1 cellular context compared by ENCODE assay signal in genomic region chr3:143302638-143303171, GRCh38.
A peak's percentile ranks its signal among the peaks of the same experiment; 100 is the strongest.
TF ChIP-seq lines count a peak whose summit lies in the region.

No MANE protein-coding gene starts in this region.

TF ChIP-seq in K562, 482 proteins besides CTCF, POLR2A, EP300 and RAD21 (continued from another document and continues in another):
- no peak for TF ChIP-seq CUX1 (CRISPR knock-in tag; IDR thresholded peaks at IDR 0.05)
- no peak for TF ChIP-seq FUS (optimal IDR thresholded peaks at IDR 0.05; ENCODE audit: low read depth, low read length)
- TF ChIP-seq ZNF57 (CRISPR knock-in tag; IDR thresholded peaks at IDR 0.05): no peak
- TF ChIP-seq ZC3H4 (CRISPR knock-in tag; IDR thresholded peaks at IDR 0.05; ENCODE audit: borderline replicate concordance): no peak
- TF ChIP-seq ATF1 (CRISPR knock-in tag; IDR thresholded peaks at IDR 0.05): no peak
- TF ChIP-seq ATF1 (tag; IDR thresholded peaks at IDR 0.05): no peak
- no peak for TF ChIP-seq TEAD4 (IDR thresholded peaks at IDR 0.05; ENCODE audit: low read length)
- TF ChIP-seq TEAD4 (CRISPR knock-in tag; IDR thresholded peaks at IDR 0.05; ENCODE audit: borderline replicate concordance): no peak
- no peak for TF ChIP-seq BHLHE40 (IDR thresholded peaks at IDR 0.05; ENCODE audit: low read length)
- TF ChIP-seq ZNF398 (CRISPR knock-in tag; IDR thresholded peaks at IDR 0.05): no peak
- no peak for TF ChIP-seq LARP7 (IDR thresholded peaks at IDR 0.05)
- no peak for TF ChIP-seq MIER1 (IDR thresholded peaks at IDR 0.05; ENCODE audit: low read depth)
- no peak for TF ChIP-seq ZNF282 (CRISPR knock-in tag; IDR thresholded peaks at IDR 0.05)
- no peak for TF ChIP-seq FOXA3 (CRISPR knock-in tag; conservative IDR thresholded peaks at IDR 0.05 in 1 of 2, IDR thresholded peaks at IDR 0.05 in 1 of 2)
- no peak for TF ChIP-seq IRF9 (tag; IDR thresholded peaks at IDR 0.05)
- no peak for TF ChIP-seq ETS1 (conservative IDR thresholded peaks at IDR 0.05; ENCODE audit: control insufficient read depth, low read depth, low read length)
- TF ChIP-seq ZBTB11 (CRISPR knock-in tag; IDR thresholded peaks at IDR 0.05): 0 out of 6 replicates have a peak, but pooled peaks of 1 of the 3 experiments have one; percentile 35
- TF ChIP-seq ZNF24 (IDR thresholded peaks at IDR 0.05): 0 out of 2 replicates have a peak, but pooled peaks have one; percentile 25
- no peak for TF ChIP-seq ZNF764 (CRISPR knock-in tag; IDR thresholded peaks at IDR 0.05; ENCODE audit: low read depth)
- TF ChIP-seq SLC30A9 (CRISPR knock-in tag; IDR thresholded peaks at IDR 0.05): no peak
- no peak for TF ChIP-seq THAP7 (CRISPR knock-in tag; IDR thresholded peaks at IDR 0.05)
- TF ChIP-seq SAFB (IDR thresholded peaks at IDR 0.05; ENCODE audit: borderline replicate concordance, low read depth, low read length): no peak
- no peak for TF ChIP-seq ZBTB26 (CRISPR knock-in tag; IDR thresholded peaks at IDR 0.05)
- no peak for TF ChIP-seq ATF2 (CRISPR knock-in tag; IDR thresholded peaks at IDR 0.05)
- TF ChIP-seq THRB (CRISPR knock-in tag; conservative IDR thresholded peaks at IDR 0.05): no peak
- no peak for TF ChIP-seq ZBTB8A (IDR thresholded peaks at IDR 0.05; ENCODE audit: partially characterized antibody)
- no peak for TF ChIP-seq TAF1 (IDR thresholded peaks at IDR 0.05; ENCODE audit: control insufficient read depth, extremely low read depth, insufficient read depth, low read length, severe bottlenecking)
- TF ChIP-seq BDP1 (IDR thresholded peaks at IDR 0.05; ENCODE audit: insufficient read depth, insufficient read length): no peak
- TF ChIP-seq NFIC (IDR thresholded peaks at IDR 0.05): 0 out of 2 replicates have a peak, but pooled peaks have one; percentile 7
- TF ChIP-seq TGIF2 (CRISPR knock-in tag; IDR thresholded peaks at IDR 0.05): no peak
- TF ChIP-seq STAT6 (CRISPR knock-in tag; IDR thresholded peaks at IDR 0.05): no peak
- TF ChIP-seq NR2C2 (CRISPR knock-in tag; IDR thresholded peaks at IDR 0.05): no peak
- no peak for TF ChIP-seq NR2C2 (tag; IDR thresholded peaks at IDR 0.05)
- no peak for TF ChIP-seq KHSRP (IDR thresholded peaks at IDR 0.05)
- TF ChIP-seq HOMEZ (CRISPR knock-in tag; IDR thresholded peaks at IDR 0.05): no peak
- TF ChIP-seq DNMT1 (IDR thresholded peaks at IDR 0.05): no peak
- no peak for TF ChIP-seq MEF2A (IDR thresholded peaks at IDR 0.05; ENCODE audit: control insufficient read depth, low read depth, low read length)
- no peak for TF ChIP-seq RBM17 (IDR thresholded peaks at IDR 0.05; ENCODE audit: borderline replicate concordance, low read depth, low read length)
- no peak for TF ChIP-seq GTF2F1 (IDR thresholded peaks at IDR 0.05; ENCODE audit: low read depth, low read length)
